In the genomic region with DNA sequence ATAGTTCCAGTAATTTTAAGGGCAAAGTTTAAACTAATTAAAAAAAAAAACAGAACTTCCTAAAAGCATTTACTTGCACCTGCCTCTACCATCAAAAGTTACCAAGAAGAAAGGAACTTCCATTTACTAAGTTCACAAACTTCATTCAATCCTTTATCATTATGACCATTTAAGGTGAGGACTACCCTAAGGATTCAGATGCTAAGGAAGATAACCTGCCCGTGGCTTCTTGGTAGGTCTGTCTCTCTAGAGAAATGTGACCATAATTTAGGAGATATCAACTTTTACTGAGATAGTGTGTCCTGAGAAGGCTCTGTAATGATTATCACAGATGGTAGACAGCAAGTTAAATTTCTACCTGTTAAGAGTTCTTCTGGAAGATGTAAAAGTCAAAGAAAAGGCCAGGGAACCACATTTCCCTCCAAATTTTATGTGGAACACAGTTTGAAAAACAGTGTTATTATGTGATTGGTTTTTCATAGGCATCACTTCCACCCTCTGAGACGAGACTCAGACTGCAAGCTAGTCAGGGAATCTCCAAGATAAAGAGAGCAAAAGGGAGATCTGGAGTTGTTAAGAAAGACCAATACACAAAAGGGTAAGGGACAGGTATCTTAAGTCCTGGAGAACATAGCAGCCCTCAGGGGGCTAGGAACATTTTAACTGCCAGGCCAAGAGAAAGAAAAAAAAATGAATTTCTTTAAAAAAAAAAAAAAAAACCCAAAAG, we compare ENCODE assay signal across 1 cellular context.
TF ChIP-seq lines count a peak whose summit lies in the region.

No MANE protein-coding gene starts in this region.

TF ChIP-seq in HepG2, 621 proteins besides CTCF, POLR2A, EP300 and RAD21 (continues in another document):
- TF ChIP-seq, protein P1, sequence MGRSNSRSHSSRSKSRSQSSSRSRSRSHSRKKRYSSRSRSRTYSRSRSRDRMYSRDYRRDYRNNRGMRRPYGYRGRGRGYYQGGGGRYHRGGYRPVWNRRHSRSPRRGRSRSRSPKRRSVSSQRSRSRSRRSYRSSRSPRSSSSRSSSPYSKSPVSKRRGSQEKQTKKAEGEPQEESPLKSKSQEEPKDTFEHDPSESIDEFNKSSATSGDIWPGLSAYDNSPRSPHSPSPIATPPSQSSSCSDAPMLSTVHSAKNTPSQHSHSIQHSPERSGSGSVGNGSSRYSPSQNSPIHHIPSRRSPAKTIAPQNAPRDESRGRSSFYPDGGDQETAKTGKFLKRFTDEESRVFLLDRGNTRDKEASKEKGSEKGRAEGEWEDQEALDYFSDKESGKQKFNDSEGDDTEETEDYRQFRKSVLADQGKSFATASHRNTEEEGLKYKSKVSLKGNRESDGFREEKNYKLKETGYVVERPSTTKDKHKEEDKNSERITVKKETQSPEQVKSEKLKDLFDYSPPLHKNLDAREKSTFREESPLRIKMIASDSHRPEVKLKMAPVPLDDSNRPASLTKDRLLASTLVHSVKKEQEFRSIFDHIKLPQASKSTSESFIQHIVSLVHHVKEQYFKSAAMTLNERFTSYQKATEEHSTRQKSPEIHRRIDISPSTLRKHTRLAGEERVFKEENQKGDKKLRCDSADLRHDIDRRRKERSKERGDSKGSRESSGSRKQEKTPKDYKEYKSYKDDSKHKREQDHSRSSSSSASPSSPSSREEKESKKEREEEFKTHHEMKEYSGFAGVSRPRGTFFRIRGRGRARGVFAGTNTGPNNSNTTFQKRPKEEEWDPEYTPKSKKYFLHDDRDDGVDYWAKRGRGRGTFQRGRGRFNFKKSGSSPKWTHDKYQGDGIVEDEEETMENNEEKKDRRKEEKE (IDR thresholded peaks at IDR 0.05): no peak
- TF ChIP-seq ZNF615 (CRISPR knock-in tag; IDR thresholded peaks at IDR 0.05; ENCODE audit: borderline replicate concordance) (no peak), PCBP2 (optimal IDR thresholded peaks at IDR 0.05; ENCODE audit: low read depth, low read length, poor library complexity, severe bottlenecking) (no peak), IKZF4 (CRISPR knock-in tag; IDR thresholded peaks at IDR 0.05; ENCODE audit: borderline replicate concordance, low read depth, not compliant biosample characterization) (no peak), EZH2 (conservative IDR thresholded peaks at IDR 0.05; ENCODE audit: low read depth, low read length) (no peak), MAZ (IDR thresholded peaks at IDR 0.05; ENCODE audit: borderline replicate concordance, low read depth, low read length) (no peak), MAZ (CRISPR knock-in tag; IDR thresholded peaks at IDR 0.05; ENCODE audit: low read depth) (no peak), ZNF317 (CRISPR knock-in tag; IDR thresholded peaks at IDR 0.05) (no peak), CC2D1A (CRISPR knock-in tag; IDR thresholded peaks at IDR 0.05) (no peak), TCF7L2 (IDR thresholded peaks at IDR 0.05; ENCODE audit: low read depth, low read length) (no peak), SIN3A (IDR thresholded peaks at IDR 0.05; ENCODE audit: borderline replicate concordance, low read depth, low read length) (no peak)
- TF ChIP-seq, protein P2, sequence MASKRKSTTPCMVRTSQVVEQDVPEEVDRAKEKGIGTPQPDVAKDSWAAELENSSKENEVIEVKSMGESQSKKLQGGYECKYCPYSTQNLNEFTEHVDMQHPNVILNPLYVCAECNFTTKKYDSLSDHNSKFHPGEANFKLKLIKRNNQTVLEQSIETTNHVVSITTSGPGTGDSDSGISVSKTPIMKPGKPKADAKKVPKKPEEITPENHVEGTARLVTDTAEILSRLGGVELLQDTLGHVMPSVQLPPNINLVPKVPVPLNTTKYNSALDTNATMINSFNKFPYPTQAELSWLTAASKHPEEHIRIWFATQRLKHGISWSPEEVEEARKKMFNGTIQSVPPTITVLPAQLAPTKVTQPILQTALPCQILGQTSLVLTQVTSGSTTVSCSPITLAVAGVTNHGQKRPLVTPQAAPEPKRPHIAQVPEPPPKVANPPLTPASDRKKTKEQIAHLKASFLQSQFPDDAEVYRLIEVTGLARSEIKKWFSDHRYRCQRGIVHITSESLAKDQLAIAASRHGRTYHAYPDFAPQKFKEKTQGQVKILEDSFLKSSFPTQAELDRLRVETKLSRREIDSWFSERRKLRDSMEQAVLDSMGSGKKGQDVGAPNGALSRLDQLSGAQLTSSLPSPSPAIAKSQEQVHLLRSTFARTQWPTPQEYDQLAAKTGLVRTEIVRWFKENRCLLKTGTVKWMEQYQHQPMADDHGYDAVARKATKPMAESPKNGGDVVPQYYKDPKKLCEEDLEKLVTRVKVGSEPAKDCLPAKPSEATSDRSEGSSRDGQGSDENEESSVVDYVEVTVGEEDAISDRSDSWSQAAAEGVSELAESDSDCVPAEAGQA (IDR thresholded peaks at IDR 0.05; ENCODE audit: low read depth): no peak
- TF ChIP-seq, protein P2 (CRISPR knock-in tag; IDR thresholded peaks at IDR 0.05; ENCODE audit: borderline replicate concordance): no peak
- TF ChIP-seq, protein P3, sequence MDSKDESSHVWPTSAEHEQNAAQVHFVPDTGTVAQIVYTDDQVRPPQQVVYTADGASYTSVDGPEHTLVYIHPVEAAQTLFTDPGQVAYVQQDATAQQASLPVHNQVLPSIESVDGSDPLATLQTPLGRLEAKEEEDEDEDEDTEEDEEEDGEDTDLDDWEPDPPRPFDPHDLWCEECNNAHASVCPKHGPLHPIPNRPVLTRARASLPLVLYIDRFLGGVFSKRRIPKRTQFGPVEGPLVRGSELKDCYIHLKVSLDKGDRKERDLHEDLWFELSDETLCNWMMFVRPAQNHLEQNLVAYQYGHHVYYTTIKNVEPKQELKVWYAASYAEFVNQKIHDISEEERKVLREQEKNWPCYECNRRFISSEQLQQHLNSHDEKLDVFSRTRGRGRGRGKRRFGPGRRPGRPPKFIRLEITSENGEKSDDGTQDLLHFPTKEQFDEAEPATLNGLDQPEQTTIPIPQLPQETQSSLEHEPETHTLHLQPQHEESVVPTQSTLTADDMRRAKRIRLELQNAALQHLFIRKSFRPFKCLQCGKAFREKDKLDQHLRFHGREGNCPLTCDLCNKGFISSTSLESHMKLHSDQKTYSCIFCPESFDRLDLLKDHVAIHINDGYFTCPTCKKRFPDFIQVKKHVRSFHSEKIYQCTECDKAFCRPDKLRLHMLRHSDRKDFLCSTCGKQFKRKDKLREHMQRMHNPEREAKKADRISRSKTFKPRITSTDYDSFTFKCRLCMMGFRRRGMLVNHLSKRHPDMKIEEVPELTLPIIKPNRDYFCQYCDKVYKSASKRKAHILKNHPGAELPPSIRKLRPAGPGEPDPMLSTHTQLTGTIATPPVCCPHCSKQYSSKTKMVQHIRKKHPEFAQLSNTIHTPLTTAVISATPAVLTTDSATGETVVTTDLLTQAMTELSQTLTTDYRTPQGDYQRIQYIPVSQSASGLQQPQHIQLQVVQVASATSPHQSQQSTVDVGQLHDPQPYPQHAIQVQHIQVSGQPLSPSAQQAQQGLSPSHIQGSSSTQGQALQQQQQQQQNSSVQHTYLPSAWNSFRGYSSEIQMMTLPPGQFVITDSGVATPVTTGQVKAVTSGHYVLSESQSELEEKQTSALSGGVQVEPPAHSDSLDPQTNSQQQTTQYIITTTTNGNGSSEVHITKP (CRISPR knock-in tag; IDR thresholded peaks at IDR 0.05; ENCODE audit: low read depth): no peak
- TF ChIP-seq, protein P4, sequence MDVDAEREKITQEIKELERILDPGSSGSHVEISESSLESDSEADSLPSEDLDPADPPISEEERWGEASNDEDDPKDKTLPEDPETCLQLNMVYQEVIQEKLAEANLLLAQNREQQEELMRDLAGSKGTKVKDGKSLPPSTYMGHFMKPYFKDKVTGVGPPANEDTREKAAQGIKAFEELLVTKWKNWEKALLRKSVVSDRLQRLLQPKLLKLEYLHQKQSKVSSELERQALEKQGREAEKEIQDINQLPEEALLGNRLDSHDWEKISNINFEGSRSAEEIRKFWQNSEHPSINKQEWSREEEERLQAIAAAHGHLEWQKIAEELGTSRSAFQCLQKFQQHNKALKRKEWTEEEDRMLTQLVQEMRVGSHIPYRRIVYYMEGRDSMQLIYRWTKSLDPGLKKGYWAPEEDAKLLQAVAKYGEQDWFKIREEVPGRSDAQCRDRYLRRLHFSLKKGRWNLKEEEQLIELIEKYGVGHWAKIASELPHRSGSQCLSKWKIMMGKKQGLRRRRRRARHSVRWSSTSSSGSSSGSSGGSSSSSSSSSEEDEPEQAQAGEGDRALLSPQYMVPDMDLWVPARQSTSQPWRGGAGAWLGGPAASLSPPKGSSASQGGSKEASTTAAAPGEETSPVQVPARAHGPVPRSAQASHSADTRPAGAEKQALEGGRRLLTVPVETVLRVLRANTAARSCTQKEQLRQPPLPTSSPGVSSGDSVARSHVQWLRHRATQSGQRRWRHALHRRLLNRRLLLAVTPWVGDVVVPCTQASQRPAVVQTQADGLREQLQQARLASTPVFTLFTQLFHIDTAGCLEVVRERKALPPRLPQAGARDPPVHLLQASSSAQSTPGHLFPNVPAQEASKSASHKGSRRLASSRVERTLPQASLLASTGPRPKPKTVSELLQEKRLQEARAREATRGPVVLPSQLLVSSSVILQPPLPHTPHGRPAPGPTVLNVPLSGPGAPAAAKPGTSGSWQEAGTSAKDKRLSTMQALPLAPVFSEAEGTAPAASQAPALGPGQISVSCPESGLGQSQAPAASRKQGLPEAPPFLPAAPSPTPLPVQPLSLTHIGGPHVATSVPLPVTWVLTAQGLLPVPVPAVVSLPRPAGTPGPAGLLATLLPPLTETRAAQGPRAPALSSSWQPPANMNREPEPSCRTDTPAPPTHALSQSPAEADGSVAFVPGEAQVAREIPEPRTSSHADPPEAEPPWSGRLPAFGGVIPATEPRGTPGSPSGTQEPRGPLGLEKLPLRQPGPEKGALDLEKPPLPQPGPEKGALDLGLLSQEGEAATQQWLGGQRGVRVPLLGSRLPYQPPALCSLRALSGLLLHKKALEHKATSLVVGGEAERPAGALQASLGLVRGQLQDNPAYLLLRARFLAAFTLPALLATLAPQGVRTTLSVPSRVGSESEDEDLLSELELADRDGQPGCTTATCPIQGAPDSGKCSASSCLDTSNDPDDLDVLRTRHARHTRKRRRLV (CRISPR knock-in tag; IDR thresholded peaks at IDR 0.05): no peak
- TF ChIP-seq, protein P5, sequence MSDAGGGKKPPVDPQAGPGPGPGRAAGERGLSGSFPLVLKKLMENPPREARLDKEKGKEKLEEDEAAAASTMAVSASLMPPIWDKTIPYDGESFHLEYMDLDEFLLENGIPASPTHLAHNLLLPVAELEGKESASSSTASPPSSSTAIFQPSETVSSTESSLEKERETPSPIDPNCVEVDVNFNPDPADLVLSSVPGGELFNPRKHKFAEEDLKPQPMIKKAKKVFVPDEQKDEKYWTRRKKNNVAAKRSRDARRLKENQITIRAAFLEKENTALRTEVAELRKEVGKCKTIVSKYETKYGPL (CRISPR knock-in tag; IDR thresholded peaks at IDR 0.05): no peak
- TF ChIP-seq, protein P6, sequence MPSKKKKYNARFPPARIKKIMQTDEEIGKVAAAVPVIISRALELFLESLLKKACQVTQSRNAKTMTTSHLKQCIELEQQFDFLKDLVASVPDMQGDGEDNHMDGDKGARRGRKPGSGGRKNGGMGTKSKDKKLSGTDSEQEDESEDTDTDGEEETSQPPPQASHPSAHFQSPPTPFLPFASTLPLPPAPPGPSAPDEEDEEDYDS (CRISPR knock-in tag; IDR thresholded peaks at IDR 0.05): no peak
- TF ChIP-seq, protein P7, sequence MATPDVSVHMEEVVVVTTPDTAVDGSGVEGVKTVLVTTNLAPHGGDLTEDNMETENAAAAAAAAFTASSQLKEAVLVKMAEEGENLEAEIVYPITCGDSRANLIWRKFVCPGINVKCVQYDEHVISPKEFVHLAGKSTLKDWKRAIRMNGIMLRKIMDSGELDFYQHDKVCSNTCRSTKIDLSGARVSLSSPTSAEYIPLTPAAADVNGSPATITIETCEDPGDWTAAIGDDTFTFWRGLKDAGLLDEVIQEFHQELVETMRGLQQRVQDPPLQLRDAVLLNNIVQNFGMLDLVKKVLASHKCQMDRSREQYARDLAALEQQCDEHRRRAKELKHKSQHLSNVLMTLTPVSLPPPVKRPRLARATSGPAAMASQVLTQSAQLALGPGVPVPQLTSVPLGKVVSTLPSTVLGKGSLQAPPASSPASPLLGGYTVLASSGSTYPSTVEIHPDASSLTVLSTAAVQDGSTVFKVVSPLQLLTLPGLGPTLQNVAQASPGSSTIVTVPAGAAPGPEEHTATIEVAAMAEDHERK (CRISPR knock-in tag; IDR thresholded peaks at IDR 0.05; ENCODE audit: low read depth): no peak
